In the genomic region with DNA sequence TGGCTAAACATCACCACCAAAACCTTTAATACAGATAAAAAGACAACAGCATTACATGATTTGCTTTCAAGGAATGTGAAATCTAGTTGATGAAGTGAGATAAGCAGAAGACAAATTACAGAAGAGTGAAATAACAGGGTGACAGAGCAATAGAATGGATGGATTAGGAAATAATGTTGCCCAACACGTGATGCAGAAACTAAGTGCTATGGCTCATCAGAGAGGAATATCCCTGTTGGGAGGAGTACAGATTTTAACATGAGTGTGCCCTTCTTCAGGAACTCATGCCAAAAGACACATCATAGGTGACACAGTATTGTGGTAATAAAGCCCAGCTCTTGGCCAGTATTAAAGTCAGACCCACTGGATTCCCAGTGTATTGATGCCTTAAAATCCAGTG, we compare ENCODE assay signal across 17 cellular contexts.
DNase-seq lines count a peak whose midpoint lies in the region; ATAC-seq lines count a peak whose summit lies in the region.
"Had no signal": no experiment of that assay in that cellular context is flagged by ENCODE, and none has a peak within 500 bp of the region (broad histone marks: within the 10 kb centered on the region; RNA-seq: fewer than 3 reads in every experiment).

No MANE protein-coding gene starts in this region.

- DNase-seq in HCEC 1CT (peak; percentile 20), amniotic epithelial cell (ENCODE audit: low read depth) (peak; percentile 74), iris pigment epithelial cell (ENCODE audit: low read depth) (peak; percentile 10), COR-L47 (lab: John Stamatoyannopoulos, UW) (no peak), ecto neural progenitor cell (ENCODE audit: low spot score) (no peak)
- DNase-seq in activated CD4-positive, alpha-beta T cell treated with anti-CD3 and anti-CD28 coated beads, Interleukin-2, amount 50 U/mL, for 4 hours: no peak
- DNase-seq: ACHN; activated CD4-positive, alpha-beta T cell treated with anti-CD3 and anti-CD28 coated beads for 4 hours; activated T-cell treated with anti-CD3 and anti-CD28 coated beads, Interleukin-2, amount 50 U/mL, for 1 hour; DMS153; NCI-H146; NCI-H510A treated with DMSO at 0.1 percent for 48 hours; nucleus accumbens had no signal

- H3K4me1 ChIP-seq in ACC112 (ENCODE audit: control insufficient read depth, insufficient read depth, low read length, unreplicated experiment): peaks cover 4% of the 10 kb centered on the region

- no peaks in the 10 kb centered on the region for H3K79me2 ChIP-seq in ACC112 (ENCODE audit: control insufficient read depth, insufficient read depth, low read length, unreplicated experiment)

- no peak for ATAC-seq in GM18861 (IDR thresholded peaks at IDR 0.05; ENCODE audit: unreplicated experiment)
- ATAC-seq: Panc1 had no signal

- H3K27me3 ChIP-seq in ACC112 (ENCODE audit: insufficient read depth, low read length): no peaks in the 10 kb centered on the region

- H3K27ac ChIP-seq in ACC112 (ENCODE audit: low read depth, low read length): peak overlapping the region; percentile 77
- H3K27ac ChIP-seq: coronary artery had no signal

- H2AFZ ChIP-seq in ACC112 (ENCODE audit: low read length, unreplicated experiment): no peak overlapping the region

- H3K36me3 ChIP-seq in ACC112 (ENCODE audit: insufficient read depth, low read length): no peaks in the 10 kb centered on the region

- peak overlapping the region; percentile 17; the same call in 1 of the 2 replicates for H3K4me3 ChIP-seq in ACC112 (ENCODE audit: low read depth, low read length)
- H3K4me3 ChIP-seq: coronary artery had no signal

Comparison
In these comparisons a context has a peak if more than half of its experiments do, and no peak if none do; other contexts are left out.
1. DNase-seq: peak in HCEC 1CT (single experiment), amniotic epithelial cell (single experiment) and iris pigment epithelial cell (single experiment); none in activated CD4-positive, alpha-beta T cell treated with anti-CD3 and anti-CD28 coated beads, Interleukin-2, amount 50 U/mL, for 4 hours (0 of 2), COR-L47 (single experiment) and ecto neural progenitor cell (single experiment).